ENCODE assay signal across 8 cellular contexts in genomic region chr10:110802090-110802489, GRCh38.
DNase-seq lines count a peak whose midpoint lies in the region; ATAC-seq and TF ChIP-seq lines count a peak whose summit lies in the region.

No MANE protein-coding gene starts in this region.

- peak overlapping the region; percentile 48 for H3K27ac ChIP-seq in CD4-positive, alpha-beta T cell (ENCODE audit: low read depth, low read length)

- no peak for ATAC-seq in CD4-positive, alpha-beta T cell (ENCODE audit: poor library complexity)
- no peak for ATAC-seq in central memory CD8-positive, alpha-beta T cell (replicated peaks; ENCODE audit: extremely low read depth, poor library complexity, severe bottlenecking)
- no peak for ATAC-seq in GM19463 (IDR thresholded peaks at IDR 0.05; ENCODE audit: unreplicated experiment)

- peak overlapping the region; percentile 88 for H3K27ac Mint-ChIP-seq in CD4-positive, alpha-beta T cell
- peak overlapping the region; percentile 12 to 92 (median 62) for H3K27ac Mint-ChIP-seq in IgD-negative memory B cell
- H3K27ac Mint-ChIP-seq in central memory CD8-positive, alpha-beta T cell (ENCODE audit: low read depth) = peak overlapping the region; percentile 69

- CTCF ChIA-PET in CD4-positive, alpha-beta T cell (lab: Charles Lee) = interaction anchor here (0.7 to 3.4 kb wide), 4 partner anchors 11 to 131 kb away, joined by 3 to 14 read pairs (median 4); no protein-coding TSS in a partner anchor

- no peaks in the 10 kb centered on the region for H3K9me3 ChIP-seq in CD4-positive, alpha-beta T cell (ENCODE audit: control insufficient read depth, low read length)

- no peaks in the 10 kb centered on the region for H3K27me3 ChIP-seq in CD4-positive, alpha-beta T cell (ENCODE audit: control insufficient read depth, insufficient read depth, low read length)

- no peak for TF ChIP-seq CTCF in CD4-positive, alpha-beta T cell (IDR thresholded peaks at IDR 0.05)

- peaks cover 43% of the 10 kb centered on the region for H3K4me1 Mint-ChIP-seq in CD4-positive, alpha-beta T cell (ENCODE audit: low read depth)
- H3K4me1 Mint-ChIP-seq in IgD-negative memory B cell = peaks cover 23 to 30% (median 26%) of the 10 kb centered on the region in 3 donors
- peaks cover 29% of the 10 kb centered on the region for H3K4me1 Mint-ChIP-seq in central memory CD8-positive, alpha-beta T cell

- H3K36me3 Mint-ChIP-seq in CD4-positive, alpha-beta T cell (ENCODE audit: low read depth) = no peaks in the 10 kb centered on the region
- no peaks in the 10 kb centered on the region for H3K36me3 Mint-ChIP-seq in IgD-negative memory B cell
- peaks cover 6% of the 10 kb centered on the region for H3K36me3 Mint-ChIP-seq in central memory CD8-positive, alpha-beta T cell (ENCODE audit: insufficient read depth)

- intact Hi-C loops in CD4-positive, alpha-beta T cell (cut with DNase I, micrococcal nuclease) = loop anchor here (1.0 to 5.0 kb wide), 6 partner anchors 19 to 91 kb away; partner anchors contain the start of gene PDCD4 (in 1 of the 2)

- H3K9me3 Mint-ChIP-seq in CD4-positive, alpha-beta T cell = no peaks in the 10 kb centered on the region
- no peaks in the 10 kb centered on the region for H3K9me3 Mint-ChIP-seq in IgD-negative memory B cell
- H3K9me3 Mint-ChIP-seq in central memory CD8-positive, alpha-beta T cell = no peaks in the 10 kb centered on the region

- no peaks in the 10 kb centered on the region for H3K27me3 Mint-ChIP-seq in CD4-positive, alpha-beta T cell
- H3K27me3 Mint-ChIP-seq in IgD-negative memory B cell = peaks cover 2% of the 10 kb centered on the region
- H3K27me3 Mint-ChIP-seq in central memory CD8-positive, alpha-beta T cell = no peaks in the 10 kb centered on the region

- no peak for DNase-seq in CD4-positive, alpha-beta T cell
- no peak for DNase-seq in central memory CD8-positive, alpha-beta T cell (ENCODE audit: low spot score in 2 of 2)
- peak; percentile 27 for DNase-seq in non-pigmented ciliary epithelial cell (ENCODE audit: low read depth)
- no peak for DNase-seq in ureter (ENCODE audit: low spot score)
- DNase-seq in stimulated activated CD4-positive, alpha-beta T cell treated with anti-CD3 and anti-CD28 coated beads, Interleukin-4, amount 100 ng/mL, for 24 hours = no peak
- DNase-seq in NCI-H774 (lab: John Stamatoyannopoulos, UW) = no peak

- POLR2A ChIA-PET in CD4-positive, alpha-beta T cell (lab: Charles Lee) = interaction anchor here (0.7 to 4.0 kb wide), 19 partner anchors 10 to 594 kb away, joined by 3 to 50 read pairs (median 5); partner anchors contain the start of gene PDCD4

- H3K4me3 Mint-ChIP-seq in CD4-positive, alpha-beta T cell = peak overlapping the region; percentile 61
- peak overlapping the region in 3 of 4 donors; percentile 49 to 88 (median 52) for H3K4me3 Mint-ChIP-seq in IgD-negative memory B cell
- peak overlapping the region; percentile 10 for H3K4me3 Mint-ChIP-seq in central memory CD8-positive, alpha-beta T cell

Comparison
In these comparisons a context has a peak if more than half of its experiments do, and no peak if none do; other contexts are left out.
1. H3K4me3 Mint-ChIP-seq: peak in every context shown above with its lines; median percentile 61 in CD4-positive, alpha-beta T cell; 52 in IgD-negative memory B cell; 10 in central memory CD8-positive, alpha-beta T cell.